17 cellular contexts compared by ENCODE assay signal in the genomic region with DNA sequence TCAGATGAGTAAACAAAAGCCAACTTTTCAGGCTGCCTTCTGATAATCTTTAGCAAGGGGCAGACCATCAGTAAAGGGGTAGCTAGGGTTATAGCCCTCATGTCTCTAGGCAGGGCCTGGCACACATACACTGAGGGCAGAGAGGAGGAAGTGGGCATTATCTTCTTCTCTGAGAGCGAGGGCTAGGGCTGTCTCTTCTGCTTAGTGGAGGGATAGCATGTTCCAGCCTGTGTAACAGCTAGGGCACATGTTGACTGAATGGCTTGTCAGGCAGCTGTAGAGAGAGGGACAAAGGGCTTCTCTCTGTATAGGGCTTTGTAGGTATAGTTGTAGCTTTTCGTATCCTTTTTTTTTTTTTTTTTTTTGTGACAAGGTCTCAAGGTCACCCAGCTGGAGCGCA. TPM values are rescaled to one million over a fixed set of nuclear protein-coding genes. Genes with fewer than 3 reads are reported as not detected.
DNase-seq lines count a peak whose midpoint lies in the region; ATAC-seq and TF ChIP-seq lines count a peak whose summit lies in the region.
"Had no signal": no experiment of that assay in that cellular context is flagged by ENCODE, and none has a peak within 500 bp of the region (broad histone marks: within the 10 kb centered on the region; RNA-seq: fewer than 3 reads in every experiment).

No MANE protein-coding gene starts in this region.

- H3K27me3 Mint-ChIP-seq in activated CD4-positive, alpha-beta T cell treated with anti-CD3 and anti-CD28 coated beads, Interleukin-2, amount 10 ng/mL, durations not matched to agents 24 days and 14 days, result no peaks in the 10 kb centered on the region
- H3K27me3 Mint-ChIP-seq in activated B cell treated with CpG ODN at 0.5 μM for 24 hours, result no peaks in the 10 kb centered on the region
- H3K27me3 Mint-ChIP-seq in stimulated activated naive CD8-positive, alpha-beta T cell treated with anti-CD3 and anti-CD28 coated beads, Interleukin-15, Interleukin-2, amounts not matched to agents 100 ng/mL and 50 ng/mL, for 24 hours, result no peaks in the 10 kb centered on the region

- H3K27ac ChIP-seq in layer of hippocampus (ENCODE audit: low read depth, low read length), result peak overlapping the region; percentile 50

- H3K27ac Mint-ChIP-seq in activated CD4-positive, alpha-beta T cell treated with anti-CD3 and anti-CD28 coated beads, Interleukin-2, amount 10 ng/mL, durations not matched to agents 24 days and 14 days, result peak overlapping the region; percentile 36
- peak overlapping the region; percentile 61 for H3K27ac Mint-ChIP-seq in activated B cell treated with CpG ODN at 0.5 μM for 24 hours
- peak overlapping the region; percentile 28 for H3K27ac Mint-ChIP-seq in stimulated activated naive CD8-positive, alpha-beta T cell treated with anti-CD3 and anti-CD28 coated beads, Interleukin-15, Interleukin-2, amounts not matched to agents 100 ng/mL and 50 ng/mL, for 24 hours

- H3K36me3 Mint-ChIP-seq in activated CD4-positive, alpha-beta T cell treated with anti-CD3 and anti-CD28 coated beads, Interleukin-2, amount 10 ng/mL, durations not matched to agents 24 days and 14 days (ENCODE audit: low read depth), result peaks cover 41% of the 10 kb centered on the region
- H3K36me3 Mint-ChIP-seq in activated B cell treated with CpG ODN at 0.5 μM for 24 hours (ENCODE audit: low read depth), result peaks cover 27% of the 10 kb centered on the region
- H3K36me3 Mint-ChIP-seq in stimulated activated naive CD8-positive, alpha-beta T cell treated with anti-CD3 and anti-CD28 coated beads, Interleukin-15, Interleukin-2, amounts not matched to agents 100 ng/mL and 50 ng/mL, for 24 hours (ENCODE audit: low read depth), result peaks cover 32% of the 10 kb centered on the region

- no peaks in the 10 kb centered on the region for H3K27me3 ChIP-seq in layer of hippocampus (ENCODE audit: control insufficient read depth, insufficient read depth, low read length)

- CTCF ChIA-PET in activated B cell treated with CpG ODN at 0.5 μM for 24 hours (lab: Charles Lee), result no interaction called here

- no peak overlapping the region for H3K4me3 Mint-ChIP-seq in activated CD4-positive, alpha-beta T cell treated with anti-CD3 and anti-CD28 coated beads, Interleukin-2, amount 10 ng/mL, durations not matched to agents 24 days and 14 days
- no peak overlapping the region for H3K4me3 Mint-ChIP-seq in activated B cell treated with CpG ODN at 0.5 μM for 24 hours
- no peak overlapping the region for H3K4me3 Mint-ChIP-seq in stimulated activated naive CD8-positive, alpha-beta T cell treated with anti-CD3 and anti-CD28 coated beads, Interleukin-15, Interleukin-2, amounts not matched to agents 100 ng/mL and 50 ng/mL, for 24 hours

- TF ChIP-seq CTCF in activated B cell treated with CpG ODN at 0.5 μM for 24 hours (IDR thresholded peaks at IDR 0.05), result no peak

- POLR2A ChIA-PET in activated B cell treated with CpG ODN at 0.5 μM for 24 hours (lab: Charles Lee), result interaction anchor here (0.8 to 1.5 kb wide), 2 partner anchors 48 to 152 kb away, joined by 4 to 9 read pairs; no protein-coding TSS in a partner anchor

- peaks cover 53% of the 10 kb centered on the region for H3K4me1 Mint-ChIP-seq in activated CD4-positive, alpha-beta T cell treated with anti-CD3 and anti-CD28 coated beads, Interleukin-2, amount 10 ng/mL, durations not matched to agents 24 days and 14 days
- H3K4me1 Mint-ChIP-seq in activated B cell treated with CpG ODN at 0.5 μM for 24 hours, result peaks cover 53% of the 10 kb centered on the region
- H3K4me1 Mint-ChIP-seq in stimulated activated naive CD8-positive, alpha-beta T cell treated with anti-CD3 and anti-CD28 coated beads, Interleukin-15, Interleukin-2, amounts not matched to agents 100 ng/mL and 50 ng/mL, for 24 hours (ENCODE audit: low read depth), result peaks cover 54% of the 10 kb centered on the region

- peak; percentile 70 for ATAC-seq in activated B cell treated with CpG ODN at 0.5 μM for 24 hours (ENCODE audit: low read depth)
- no peak for ATAC-seq in HG02970 (IDR thresholded peaks at IDR 0.05; ENCODE audit: low FRiP score, unreplicated experiment)

- no peaks in the 10 kb centered on the region for H3K9me3 Mint-ChIP-seq in activated CD4-positive, alpha-beta T cell treated with anti-CD3 and anti-CD28 coated beads, Interleukin-2, amount 10 ng/mL, durations not matched to agents 24 days and 14 days
- no peaks in the 10 kb centered on the region for H3K9me3 Mint-ChIP-seq in activated B cell treated with CpG ODN at 0.5 μM for 24 hours
- H3K9me3 Mint-ChIP-seq in stimulated activated naive CD8-positive, alpha-beta T cell treated with anti-CD3 and anti-CD28 coated beads, Interleukin-15, Interleukin-2, amounts not matched to agents 100 ng/mL and 50 ng/mL, for 24 hours, result no peaks in the 10 kb centered on the region

- intact Hi-C loops in activated CD4-positive, alpha-beta T cell treated with anti-CD3 and anti-CD28 coated beads, Interleukin-2, amount 10 ng/mL, durations not matched to agents 24 days and 14 days (cut with micrococcal nuclease), result no loop called here
- intact Hi-C loops in activated B cell treated with CpG ODN at 0.5 μM for 24 hours (cut with micrococcal nuclease), result no loop called here

- DNase-seq in activated CD4-positive, alpha-beta T cell treated with anti-CD3 and anti-CD28 coated beads, Interleukin-2, amount 10 ng/mL, durations not matched to agents 24 days and 14 days, result no peak
- no peak for DNase-seq in activated CD4-positive, alpha-beta T cell treated with anti-CD3 and anti-CD28 coated beads, Interleukin-2, amount 50 U/mL, for 48 hours
- DNase-seq in activated B cell treated with CpG ODN at 0.5 μM for 24 hours (no peak), AML-193 (lab: John Stamatoyannopoulos, UW) (no peak), CD1c-positive myeloid dendritic cell (ENCODE audit: extremely low spot score) (no peak)
- DNase-seq: activated CD8-positive, alpha-beta memory T cell treated with anti-CD3 and anti-CD28 coated beads for 24 hours; central memory CD4-positive, alpha-beta T cell; COR-L47; foreskin melanocyte; KBM-7; NCI-H1436 treated with DMSO at 0.1 percent for 48 hours; NCI-H345; stimulated activated naive CD4-positive, alpha-beta T cell treated with Interleukin-2 at 50 U/mL for 16 hours; T-helper 9 cell had no signal

RNA-seq across cellular contexts. Expression of a gene that starts 17.8 kb away (rescaled TPM):
- total RNA-seq in activated CD4-positive, alpha-beta T cell treated with anti-CD3 and anti-CD28 coated beads, Interleukin-2, amount 10 ng/mL, durations not matched to agents 24 days and 14 days, result 48.8 and 54.2 TPM in 2 replicates
- 54.7 and 65.0 TPM in 2 replicates for total RNA-seq in activated B cell treated with CpG ODN at 0.5 μM for 24 hours
